Comparison of ENCODE assay signal across 10 cellular contexts in genomic region chr3:160869825-160870224, GRCh38.
DNase-seq lines count a peak whose midpoint lies in the region; ATAC-seq lines count a peak whose summit lies in the region.
"Had no signal": no experiment of that assay in that cellular context is flagged by ENCODE, and none has a peak within 500 bp of the region (broad histone marks: within the 10 kb centered on the region; RNA-seq: fewer than 3 reads in every experiment).

No MANE protein-coding gene starts in this region.

- no peak overlapping the region for H3K27ac Mint-ChIP-seq in T-helper 17 cell

- no peaks in the 10 kb centered on the region for H3K9me3 ChIP-seq in T-helper 17 cell (ENCODE audit: control insufficient read depth, low read length, poor library complexity, severe bottlenecking)
- H3K9me3 ChIP-seq: BLaER1 treated with 17β-estradiol and CSF1 and Interleukin-3, amounts not matched to agents 10 nM and 100 nM had no signal

- no peaks in the 10 kb centered on the region for H3K36me3 Mint-ChIP-seq in T-helper 17 cell (ENCODE audit: low read depth)
- H3K36me3 Mint-ChIP-seq: brain had no signal

- in situ Hi-C loops in T47D (cut with HindIII; ENCODE audit: low pct_unique_long_range_greater_than_20kb, low sequenced_read_pairs) = no loop called here

- no peak for ATAC-seq in T-helper 17 cell
- ATAC-seq in HG03354 (IDR thresholded peaks at IDR 0.05; ENCODE audit: poor library complexity, severe bottlenecking, unreplicated experiment) = no peak

- H3K4me3 Mint-ChIP-seq in T-helper 17 cell = no peak overlapping the region

- peak; percentile 9 for DNase-seq in DMS79 treated with DMSO at 0.1 percent for 48 hours (lab: John Stamatoyannopoulos, UW)
- DNase-seq in NCI-H2171 treated with DMSO at 0.1 percent for 48 hours (lab: John Stamatoyannopoulos, UW) = peak; percentile 95
- peak; percentile 35 to 98 for DNase-seq in T47D (ENCODE audit: low read depth in 1 of 2, low spot score in 1 of 2)
- DNase-seq in myocyte (ENCODE audit: low read depth) = peak; percentile 93
- no peak for DNase-seq in T-helper 17 cell
- DNase-seq in NCI-H2081 treated with DMSO at 0.1 percent for 48 hours (lab: John Stamatoyannopoulos, UW) = no peak
- DNase-seq in COLO829 (ENCODE audit: low spot score) = no peak

- peaks cover 2% of the 10 kb centered on the region for H3K4me1 Mint-ChIP-seq in T-helper 17 cell

- peaks cover 7% of the 10 kb centered on the region for H3K27me3 Mint-ChIP-seq in T-helper 17 cell
- H3K27me3 Mint-ChIP-seq: brain had no signal

Comparison
In these comparisons a context has a peak if more than half of its experiments do, and no peak if none do; other contexts are left out.
1. DNase-seq: peak in DMS79 treated with DMSO at 0.1 percent for 48 hours (single experiment), NCI-H2171 treated with DMSO at 0.1 percent for 48 hours (single experiment), T47D (2 of 2) and myocyte (single experiment); none in T-helper 17 cell (0 of 3), NCI-H2081 treated with DMSO at 0.1 percent for 48 hours (single experiment) and COLO829 (single experiment).